ENCODE assay signal across 19 cellular contexts in genomic region chr9:69317081-69317480, GRCh38. TPM values are rescaled to one million over a fixed set of nuclear protein-coding genes. Genes with fewer than 3 reads are reported as not detected.
"Had no signal": no experiment of that assay in that cellular context is flagged by ENCODE, and none has a peak within 500 bp of the region (broad histone marks: within the 10 kb centered on the region; RNA-seq: fewer than 3 reads in every experiment).

No MANE protein-coding gene starts in this region.

- H3K4me3 Mint-ChIP-seq: mesothelial cell of epicardium; natural killer cell treated with Interleukin-12 subunit alpha and Interleukin-12 subunit beta and Interleukin-15 and Interleukin-18, amount 100 ng/mL, for 72 hours; stimulated activated memory B cell treated with anti-CD40 and anti-IgM and Interleukin-4, amounts not matched to agents 10 μg/mL and 1 μg/mL and 100 μg/mL, for 72 hours; T-helper 1 cell treated with Interleukin-12 subunit alpha and Interleukin-12 subunit beta and Interleukin-4 antibody, amounts not matched to agents 30 μg/mL and 1 μg/mL, for 36 hours; type B pancreatic cell had no signal

- H3K27ac Mint-ChIP-seq: mesothelial cell of epicardium; natural killer cell treated with Interleukin-12 subunit alpha and Interleukin-12 subunit beta and Interleukin-15 and Interleukin-18, amount 100 ng/mL, for 72 hours; stimulated activated memory B cell treated with anti-CD40 and anti-IgM and Interleukin-4, amounts not matched to agents 10 μg/mL and 1 μg/mL and 100 μg/mL, for 72 hours; T-helper 1 cell treated with Interleukin-12 subunit alpha and Interleukin-12 subunit beta and Interleukin-4 antibody, amounts not matched to agents 30 μg/mL and 1 μg/mL, for 36 hours; type B pancreatic cell had no signal

- H3K4me3 ChIP-seq: ascending aorta, dorsolateral prefrontal cortex, lung, sigmoid colon, spleen, testis had no signal

- DNase-seq: activated CD4-positive, alpha-beta T cell treated with anti-CD3 and anti-CD28 coated beads, Interleukin-2, amount 50 U/mL, for 1 hour; activated CD8-positive, alpha-beta memory T cell treated with anti-CD3 and anti-CD28 coated beads for 24 hours; activated effector memory CD4-positive, alpha-beta T cell treated with Interleukin-2 at 50 U/mL for 16 hours; activated naive CD4-positive, alpha-beta T cell treated with anti-CD3 and anti-CD28 coated beads, Interleukin-2, amount 50 U/mL, for 16 hours; dorsolateral prefrontal cortex; erythroblast; hippocampal formation; islet precursor cell; sigmoid colon; spleen; stimulated activated CD4-positive, alpha-beta T cell treated with anti-CD3 and anti-CD28 coated beads, Interleukin-4, amount 100 ng/mL, for 4 hours; testis had no signal

- H3K36me3 Mint-ChIP-seq: stimulated activated memory B cell treated with anti-CD40 and anti-IgM and Interleukin-4, amounts not matched to agents 10 μg/mL and 1 μg/mL and 100 μg/mL, for 72 hours had no signal

- H3K4me1 Mint-ChIP-seq: stimulated activated memory B cell treated with anti-CD40 and anti-IgM and Interleukin-4, amounts not matched to agents 10 μg/mL and 1 μg/mL and 100 μg/mL, for 72 hours had no signal

RNA-seq across cellular contexts. Expression of gene ENTREP1, which starts 7.9 kb away (rescaled TPM):
- total RNA-seq: natural killer cell treated with Interleukin-12 subunit alpha and Interleukin-12 subunit beta and Interleukin-15 and Interleukin-18, amount 100 ng/mL, for 72 hours had no signal
